In the genomic region with DNA sequence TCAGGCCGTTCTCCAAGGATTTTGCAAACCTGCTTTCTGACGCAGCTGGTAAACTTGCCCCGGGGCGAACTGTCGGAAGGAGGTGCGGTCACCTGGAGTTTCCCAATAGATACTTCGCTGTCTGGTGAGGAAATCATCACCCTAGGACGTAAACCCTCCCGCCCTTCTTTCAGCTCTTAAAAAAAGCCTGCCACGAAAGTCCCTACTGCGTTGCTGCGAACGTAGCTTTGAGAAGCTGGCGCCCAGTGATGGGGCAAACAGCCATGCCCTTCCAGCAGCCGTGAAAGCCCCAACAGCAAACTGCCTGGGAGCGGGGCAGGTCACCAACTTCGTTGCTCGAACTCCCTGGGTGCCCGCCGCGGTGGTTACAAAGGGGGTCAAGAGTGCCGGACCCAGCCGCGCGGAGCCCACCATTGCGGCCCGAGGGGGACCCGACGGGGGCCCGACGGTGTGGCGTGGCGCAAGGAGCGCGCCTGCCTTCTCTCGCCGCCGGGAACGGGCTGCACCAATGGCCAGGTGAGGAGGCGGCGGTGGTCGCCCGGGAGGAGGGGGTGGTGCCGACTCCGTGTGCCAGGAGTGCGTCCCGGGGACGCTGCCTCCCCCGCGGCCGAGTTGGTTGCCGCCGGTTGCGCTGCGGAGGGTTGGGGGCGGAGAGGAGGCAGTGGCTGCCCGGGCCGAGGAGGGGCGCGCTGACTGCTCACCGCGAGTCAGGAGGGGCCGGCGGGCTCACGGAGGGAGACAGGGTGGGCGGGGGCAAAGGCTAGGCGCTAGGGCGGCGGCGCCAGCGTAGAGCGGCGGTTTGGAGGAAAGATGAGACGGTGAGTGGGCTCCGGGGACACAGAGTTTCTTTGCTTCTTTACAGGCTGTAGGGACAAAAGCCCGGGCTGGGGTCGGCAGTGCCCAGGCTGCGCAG, we compare ENCODE assay signal across 8 cellular contexts. TPM values are rescaled to one million over a fixed set of nuclear protein-coding genes. Genes with fewer than 3 reads are reported as not detected.
DNase-seq lines count a peak whose midpoint lies in the region; ATAC-seq and TF ChIP-seq lines count a peak whose summit lies in the region.

A gene (plus strand): TSS at position 205 of the 913 bp plus-strand sequence. CDS start 24,813 bp downstream, outside the sequence.

- H3K27me3 Mint-ChIP-seq in Calu3 (ENCODE audit: unreplicated experiment): no peaks in the 10 kb centered on the region
- peaks cover 30% of the 10 kb centered on the region for H3K27me3 Mint-ChIP-seq in stimulated activated memory B cell treated with anti-CD40 and anti-IgM and Interleukin-4, amounts not matched to agents 10 μg/mL and 1 μg/mL and 100 μg/mL, for 72 hours

- CTCF ChIA-PET in Calu3 (lab: Charles Lee): interaction anchor here (0.7 to 3.1 kb wide), 14 partner anchors 19 to 152 kb away, joined by 3 to 67 read pairs (median 4); no protein-coding TSS in a partner anchor
- CTCF ChIA-PET in HEK293 (lab: Yijun Ruan, JAX): interaction anchor here (0.6 to 2.7 kb wide), 18 partner anchors 13 to 188 kb away, joined by 3 to 52 read pairs (median 4); no protein-coding TSS in a partner anchor

- intact Hi-C loops in Calu3 (cut with micrococcal nuclease; ENCODE audit: unreplicated experiment): no loop called here

- peak within 1 kb of the TSS; percentile 92 for H3K4me3 ChIP-seq in HEK293 (ENCODE audit: low read depth, low read length)
- H3K4me3 ChIP-seq in mucosa of rectum (ENCODE audit: low read length in 2 of 2): peak within 1 kb of the TSS; percentile 80 to 83

- peak; percentile 74 for ATAC-seq in stimulated activated memory B cell treated with anti-CD40 and anti-IgM and Interleukin-4, amounts not matched to agents 10 μg/mL and 1 μg/mL and 100 μg/mL, for 72 hours
- ATAC-seq in GM21367 (IDR thresholded peaks at IDR 0.05; ENCODE audit: unreplicated experiment): no peak

- H3K4me1 ChIP-seq in HEK293 (ENCODE audit: control insufficient read depth, insufficient read depth, low read length): peaks cover 12% of the 10 kb centered on the region
- H3K4me1 ChIP-seq in mucosa of rectum (ENCODE audit: control insufficient read depth in 2 of 2, insufficient read depth in 2 of 2, low read length in 2 of 2): peaks cover 3 to 4% of the 10 kb centered on the region in 2 donors

- H3K9me3 Mint-ChIP-seq in Calu3 (ENCODE audit: low read depth, unreplicated experiment): no peaks in the 10 kb centered on the region
- no peaks in the 10 kb centered on the region for H3K9me3 Mint-ChIP-seq in stimulated activated memory B cell treated with anti-CD40 and anti-IgM and Interleukin-4, amounts not matched to agents 10 μg/mL and 1 μg/mL and 100 μg/mL, for 72 hours

- DNase-seq in Calu3: peak; percentile 70
- DNase-seq in NCI-H526 (lab: John Stamatoyannopoulos, UW): peak; percentile 7 to 74
- DNase-seq in activated CD8-positive, alpha-beta memory T cell treated with anti-CD3 and anti-CD28 coated beads, Interleukin-2, amount 50 U/mL, for 48 hours: peak; percentile 78

- H3K9ac ChIP-seq in mucosa of rectum (ENCODE audit: low read depth in 1 of 2, low read length in 2 of 2): peak within 1 kb of the TSS; percentile 52 to 66

- H3K27me3 ChIP-seq in mucosa of rectum (ENCODE audit: control insufficient read depth in 2 of 2, insufficient read depth in 2 of 2, low read length in 2 of 2): peaks cover 0 to 3% of the 10 kb centered on the region in 2 donors

- H3K36me3 ChIP-seq in HEK293 (ENCODE audit: control insufficient read depth in 2 of 2, insufficient read depth in 1 of 2, low read length in 2 of 2) (no peaks in the 10 kb centered on the region), mucosa of rectum (ENCODE audit: control insufficient read depth in 2 of 2, insufficient read depth in 2 of 2, low read length in 2 of 2) (no peaks in the 10 kb centered on the region)

- TF ChIP-seq CTCF in Calu3 (IDR thresholded peaks at IDR 0.05; ENCODE audit: unreplicated experiment) (no peak), HEK293 (tag by site-specific recombination; IDR thresholded peaks at IDR 0.05) (peak; percentile 71)

- in situ Hi-C loops in endometrial microvascular endothelial cells (cut with HindIII; ENCODE audit: inconsistent ontology term, low pct_unique_long_range_greater_than_20kb, low sequenced_read_pairs): loop anchor here (25.0 kb wide), 1 partner anchor 147 kb away; no protein-coding TSS in a partner anchor

- H3K27ac Mint-ChIP-seq in Calu3 (ENCODE audit: unreplicated experiment): peak within 1 kb of the TSS; percentile 80
- H3K27ac Mint-ChIP-seq in stimulated activated memory B cell treated with anti-CD40 and anti-IgM and Interleukin-4, amounts not matched to agents 10 μg/mL and 1 μg/mL and 100 μg/mL, for 72 hours: peak within 1 kb of the TSS; percentile 55

- no peaks in the 10 kb centered on the region for H3K9me3 ChIP-seq in HEK293 (ENCODE audit: control insufficient read depth, insufficient read depth, low read depth, low read length)
- no peaks in the 10 kb centered on the region for H3K9me3 ChIP-seq in mucosa of rectum (ENCODE audit: control insufficient read depth in 2 of 2, low read length in 2 of 2)

- peaks cover 37% of the 10 kb centered on the region for H3K4me1 Mint-ChIP-seq in Calu3 (ENCODE audit: low read depth, unreplicated experiment)
- H3K4me1 Mint-ChIP-seq in stimulated activated memory B cell treated with anti-CD40 and anti-IgM and Interleukin-4, amounts not matched to agents 10 μg/mL and 1 μg/mL and 100 μg/mL, for 72 hours: peaks cover 21% of the 10 kb centered on the region

- H3K27ac ChIP-seq in HEK293 (ENCODE audit: extremely low read depth, low read depth, low read length) (peak within 1 kb of the TSS; percentile 86), mucosa of rectum (ENCODE audit: low read depth in 2 of 2, low read length in 2 of 2) (peak within 1 kb of the TSS; percentile 81 to 82)

- POLR2A ChIA-PET in HEK293 (lab: Yijun Ruan, JAX): interaction anchor here (0.7 to 3.0 kb wide), 11 partner anchors 8 to 141 kb away, joined by 3 to 16 read pairs (median 4); a partner anchor contains a TSS

- peak within 1 kb of the TSS; percentile 88 for H3K4me3 Mint-ChIP-seq in Calu3 (ENCODE audit: low read depth, unreplicated experiment)
- H3K4me3 Mint-ChIP-seq in stimulated activated memory B cell treated with anti-CD40 and anti-IgM and Interleukin-4, amounts not matched to agents 10 μg/mL and 1 μg/mL and 100 μg/mL, for 72 hours: peak within 1 kb of the TSS; percentile 82

- BruUV-seq in Calu3 (replicated peaks; lab: Mats Ljungman, UMichigan): no TSS peak

- H3K36me3 Mint-ChIP-seq in Calu3 (ENCODE audit: insufficient read depth, unreplicated experiment): peaks cover 35% of the 10 kb centered on the region
- H3K36me3 Mint-ChIP-seq in stimulated activated memory B cell treated with anti-CD40 and anti-IgM and Interleukin-4, amounts not matched to agents 10 μg/mL and 1 μg/mL and 100 μg/mL, for 72 hours: no peaks in the 10 kb centered on the region

TF ChIP-seq in HEK293, 187 proteins besides CTCF, POLR2A, EP300 and RAD21 (continues in another document):
- TF ChIP-seq SP3 (tag by site-specific recombination; IDR thresholded peaks at IDR 0.05): peak; percentile 41; the same call in 1 of the 2 replicates
- TF ChIP-seq EGR2 (tag by site-specific recombination; IDR thresholded peaks at IDR 0.05; ENCODE audit: low read depth): peak; percentile 64
- TF ChIP-seq GLIS2 (tag by site-specific recombination; IDR thresholded peaks at IDR 0.05): peak; percentile 97
- peak; percentile 48; the same call in 1 of the 2 replicates for TF ChIP-seq ZNF341 (tag by site-specific recombination; IDR thresholded peaks at IDR 0.05; ENCODE audit: low read depth)
- peak; percentile 42; the same call in 1 of the 2 replicates for TF ChIP-seq KLF9 (tag by site-specific recombination; IDR thresholded peaks at IDR 0.05; ENCODE audit: low read depth)
- peak; percentile 53 for TF ChIP-seq SP2 (tag by site-specific recombination; IDR thresholded peaks at IDR 0.05)
- 0 out of 2 replicates have a peak, but pooled peaks have one; percentile 22 for TF ChIP-seq ZFP37 (tag by site-specific recombination; IDR thresholded peaks at IDR 0.05)
- TF ChIP-seq ZNF2 (tag by site-specific recombination; IDR thresholded peaks at IDR 0.05): peak; percentile 77
- TF ChIP-seq ZNF501 (tag by site-specific recombination; IDR thresholded peaks at IDR 0.05): peak; percentile 83
- peak; percentile 39; the same call in 1 of the 2 replicates for TF ChIP-seq ZNF76 (tag by site-specific recombination; IDR thresholded peaks at IDR 0.05; ENCODE audit: borderline replicate concordance, low read depth)
- TF ChIP-seq ZNF777 (tag by site-specific recombination; IDR thresholded peaks at IDR 0.05; ENCODE audit: borderline replicate concordance): peak; percentile 100
- TF ChIP-seq ZBTB48 (tag by site-specific recombination; IDR thresholded peaks at IDR 0.05): peak; percentile 33; the same call in 1 of the 2 replicates
- TF ChIP-seq, protein P1, sequence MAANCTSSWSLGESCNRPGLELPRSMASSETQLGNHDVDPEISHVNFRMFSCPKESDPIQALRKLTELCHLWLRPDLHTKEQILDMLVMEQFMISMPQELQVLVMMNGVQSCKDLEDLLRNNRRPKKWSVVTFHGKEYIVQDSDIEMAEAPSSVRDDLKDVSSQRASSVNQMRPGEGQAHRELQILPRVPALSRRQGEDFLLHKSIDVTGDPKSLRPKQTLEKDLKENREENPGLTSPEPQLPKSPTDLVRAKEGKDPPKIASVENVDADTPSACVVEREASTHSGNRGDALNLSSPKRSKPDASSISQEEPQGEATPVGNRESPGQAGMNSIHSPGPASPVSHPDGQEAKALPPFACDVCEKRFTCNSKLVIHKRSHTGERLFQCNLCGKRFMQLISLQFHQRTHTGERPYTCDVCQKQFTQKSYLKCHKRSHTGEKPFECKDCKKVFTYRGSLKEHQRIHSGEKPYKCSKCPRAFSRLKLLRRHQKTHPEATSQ (tag by site-specific recombination; IDR thresholded peaks at IDR 0.05): peak; percentile 93; the same call in 1 of the 2 replicates
- no peak for TF ChIP-seq ZNF677 (tag by site-specific recombination; IDR thresholded peaks at IDR 0.05)
- TF ChIP-seq ZNF596 (tag by site-specific recombination; IDR thresholded peaks at IDR 0.05): no peak
- peak; percentile 93 for TF ChIP-seq GLIS1 (tag by site-specific recombination; IDR thresholded peaks at IDR 0.05)
- TF ChIP-seq ZNF600 (tag by site-specific recombination; IDR thresholded peaks at IDR 0.05): peak; percentile 29
- TF ChIP-seq ZNF629 (tag by site-specific recombination; IDR thresholded peaks at IDR 0.05): 0 out of 2 replicates have a peak, but pooled peaks have one; percentile 33
- peak; percentile 69 for TF ChIP-seq SP7 (tag by site-specific recombination; IDR thresholded peaks at IDR 0.05)
- TF ChIP-seq ZNF366 (tag by site-specific recombination; conservative IDR thresholded peaks at IDR 0.05): 0 out of 2 replicates have a peak, but pooled peaks have one; percentile 30

RNA-seq across cellular contexts. Expression of the gene that starts here (rescaled TPM):
- 15.4 and 30.7 TPM in 2 replicates for total RNA-seq in Calu3 (2022)
- 82.3 TPM for total RNA-seq in endometrial microvascular endothelial cells (ENCODE audit: inconsistent ontology term)
